In the genomic region with DNA sequence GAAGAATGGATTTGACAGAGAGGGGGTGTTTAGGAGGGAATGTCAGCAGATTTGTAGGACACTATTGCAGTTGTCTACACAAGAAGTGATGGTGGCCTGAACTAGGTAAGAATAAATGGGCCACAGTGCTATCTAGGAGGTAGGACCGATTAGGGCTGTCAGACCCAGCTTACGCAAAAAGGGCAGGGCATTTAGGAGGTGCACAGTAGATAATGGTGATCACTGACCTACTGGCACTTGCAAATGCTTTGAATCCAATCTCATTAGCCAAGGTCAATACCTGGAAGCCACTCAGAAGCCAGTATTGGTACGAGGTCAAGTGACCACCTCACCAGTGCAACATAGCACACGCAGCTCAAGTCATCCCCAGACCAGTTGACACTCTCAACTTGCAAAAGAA, we compare ENCODE assay signal across 19 cellular contexts.
"Had no signal": no experiment of that assay in that cellular context is flagged by ENCODE, and none has a peak within 500 bp of the region (broad histone marks: within the 10 kb centered on the region; RNA-seq: fewer than 3 reads in every experiment).

No MANE protein-coding gene starts in this region.

- H3K4me1 ChIP-seq: heart right ventricle, right atrium auricular region, upper lobe of left lung had no signal

- H3K27ac ChIP-seq: gastrocnemius medialis, heart right ventricle, right atrium auricular region, tibial artery, upper lobe of left lung had no signal

- H3K9me3 Mint-ChIP-seq: mesothelial cell of epicardium, neural crest cell had no signal

- ATAC-seq: esophagus mucosa; gastrocnemius medialis; heart right ventricle; natural killer cell; stimulated activated memory B cell treated with anti-CD40 and anti-IgM and Interleukin-4, amounts not matched to agents 10 μg/mL and 1 μg/mL and 100 μg/mL, for 72 hours had no signal

- DNase-seq: effector memory CD4-positive, alpha-beta T cell; gastrocnemius medialis; heart right ventricle; hypothalamus; kidney glomerular epithelial cell; mammary epithelial cell; natural killer cell; posterior cingulate gyrus; stimulated activated CD4-positive, alpha-beta T cell treated with anti-CD3 and anti-CD28 coated beads, Interleukin-4, amount 100 ng/mL, for 1 hour; stimulated activated CD8-positive, alpha-beta memory T cell treated with anti-CD3 and anti-CD28 coated beads, Interleukin-4, amount 100 ng/mL, for 48 hours; tibial artery; upper lobe of left lung; uterus had no signal

- H3K27me3 Mint-ChIP-seq: stimulated activated memory B cell treated with anti-CD40 and anti-IgM and Interleukin-4, amounts not matched to agents 10 μg/mL and 1 μg/mL and 100 μg/mL, for 72 hours had no signal

- H3K36me3 ChIP-seq: gastrocnemius medialis, heart right ventricle, right atrium auricular region, tibial artery, upper lobe of left lung, uterus had no signal

- H3K27ac Mint-ChIP-seq: mesothelial cell of epicardium; natural killer cell; stimulated activated memory B cell treated with anti-CD40 and anti-IgM and Interleukin-4, amounts not matched to agents 10 μg/mL and 1 μg/mL and 100 μg/mL, for 72 hours; stimulated activated naive CD8-positive, alpha-beta T cell treated with anti-CD3 and anti-CD28 coated beads, Interleukin-15, Interleukin-2, amounts not matched to agents 100 ng/mL and 50 ng/mL, for 24 hours had no signal

- H3K9me3 ChIP-seq: gastrocnemius medialis, heart right ventricle, right atrium auricular region, tibial artery, upper lobe of left lung, uterus had no signal

- H3K4me3 ChIP-seq: gastrocnemius medialis, heart right ventricle, right atrium auricular region, tibial artery, upper lobe of left lung, uterus had no signal

- H3K4me3 Mint-ChIP-seq: mesothelial cell of epicardium; natural killer cell; neural crest cell; stimulated activated memory B cell treated with anti-CD40 and anti-IgM and Interleukin-4, amounts not matched to agents 10 μg/mL and 1 μg/mL and 100 μg/mL, for 72 hours; stimulated activated naive CD8-positive, alpha-beta T cell treated with anti-CD3 and anti-CD28 coated beads, Interleukin-15, Interleukin-2, amounts not matched to agents 100 ng/mL and 50 ng/mL, for 24 hours had no signal

- H3K4me1 Mint-ChIP-seq: stimulated activated memory B cell treated with anti-CD40 and anti-IgM and Interleukin-4, amounts not matched to agents 10 μg/mL and 1 μg/mL and 100 μg/mL, for 72 hours had no signal

- H3K27me3 ChIP-seq: gastrocnemius medialis, right atrium auricular region, tibial artery, upper lobe of left lung, uterus had no signal

- H3K36me3 Mint-ChIP-seq: mesothelial cell of epicardium; natural killer cell; stimulated activated memory B cell treated with anti-CD40 and anti-IgM and Interleukin-4, amounts not matched to agents 10 μg/mL and 1 μg/mL and 100 μg/mL, for 72 hours had no signal
